ENCODE assay signal across 19 cellular contexts in genomic region chr2:26614205-26615128, GRCh38. TPM values are rescaled to one million over a fixed set of nuclear protein-coding genes. Genes with fewer than 3 reads are reported as not detected.
A peak's percentile ranks its signal among the peaks of the same experiment; 100 is the strongest.
DNase-seq lines count a peak whose midpoint lies in the region; ATAC-seq and TF ChIP-seq lines count a peak whose summit lies in the region.
"Had no signal": no experiment of that assay in that cellular context is flagged by ENCODE, and none has a peak within 500 bp of the region (broad histone marks: within the 10 kb centered on the region; RNA-seq: fewer than 3 reads in every experiment).

No MANE protein-coding gene starts in this region.

- ATAC-seq in SK-N-SH treated with all-trans-retinoic acid at 6 μM for 48 hours, result no peak
- ATAC-seq in lower lobe of right lung, result peak; percentile 26 to 31
- ATAC-seq in thoracic aorta (ENCODE audit: insufficient number of reproducible peaks, low FRiP score, low read depth), result no peak
- ATAC-seq in HG02798 (IDR thresholded peaks at IDR 0.05; ENCODE audit: poor library complexity, unreplicated experiment), result no peak
- ATAC-seq: activated T-cell treated with anti-CD3 and anti-CD28 coated beads, Interleukin-2, amount 50 U/mL, for 72 hours; T-cell had no signal

- H3K27me3 ChIP-seq in SK-N-SH (ENCODE audit: insufficient read depth) (peaks cover 58% of the 10 kb centered on the region), lower lobe of right lung (ENCODE audit: low read depth) (peaks cover 6% of the 10 kb centered on the region), thoracic aorta (replicated peaks; ENCODE audit: insufficient read depth) (no peaks in the 10 kb centered on the region), dorsolateral prefrontal cortex (peaks cover 0 to 9% (median 0%) of the 10 kb centered on the region in 45 donors)
- H3K27me3 ChIP-seq: adrenal gland had no signal

- peak overlapping the region; percentile 27 for H3K27ac Mint-ChIP-seq in chondrocyte (ENCODE audit: unreplicated experiment)
- no peak overlapping the region for H3K27ac Mint-ChIP-seq in activated naive CD4-positive, alpha-beta T cell treated with anti-CD3 and anti-CD28 coated beads for 36 hours
- H3K27ac Mint-ChIP-seq: activated T-cell treated with anti-CD3 and anti-CD28 coated beads, Interleukin-2, amount 50 U/mL, for 72 hours; T-cell had no signal

- no peaks in the 10 kb centered on the region for H3F3A ChIP-seq in SK-N-SH (replicated peaks; ENCODE audit: insufficient read depth)

- H3K4me2 ChIP-seq in SK-N-SH, result no peak overlapping the region

- H3K79me2 ChIP-seq in SK-N-SH (ENCODE audit: insufficient read depth), result no peaks in the 10 kb centered on the region

- POLR2A ChIA-PET in SK-N-SH (lab: Yijun Ruan, JAX), result no interaction called here

- peaks cover 29% of the 10 kb centered on the region for H3K27me3 Mint-ChIP-seq in chondrocyte (ENCODE audit: low read depth)
- H3K27me3 Mint-ChIP-seq in activated naive CD4-positive, alpha-beta T cell treated with anti-CD3 and anti-CD28 coated beads for 36 hours (ENCODE audit: low read depth), result peaks cover 8% of the 10 kb centered on the region

- H3K9me2 ChIP-seq in SK-N-SH, result no peaks in the 10 kb centered on the region

- no peak for TF ChIP-seq CTCF in SK-N-SH (IDR thresholded peaks at IDR 0.05)
- no peak for TF ChIP-seq CTCF in chondrocyte (IDR thresholded peaks at IDR 0.05)
- TF ChIP-seq CTCF in lower lobe of right lung (IDR thresholded peaks at IDR 0.05), result no peak
- no peak for TF ChIP-seq CTCF in thoracic aorta (IDR thresholded peaks at IDR 0.05)
- TF ChIP-seq CTCF in dorsolateral prefrontal cortex (IDR thresholded peaks at IDR 0.05 in 54 of 56, conservative IDR thresholded peaks at IDR 0.05 in 2 of 56; ENCODE audit: low read depth in 1 of 56, partially characterized antibody in 56 of 56), result no peak

- H3K9me3 ChIP-seq in SK-N-SH (no peaks in the 10 kb centered on the region), lower lobe of right lung (no peaks in the 10 kb centered on the region), thoracic aorta (no peaks in the 10 kb centered on the region)
- H3K9me3 ChIP-seq: adrenal gland had no signal

- no peaks in the 10 kb centered on the region for H3K9me3 Mint-ChIP-seq in chondrocyte (ENCODE audit: low read depth)
- no peaks in the 10 kb centered on the region for H3K9me3 Mint-ChIP-seq in activated naive CD4-positive, alpha-beta T cell treated with anti-CD3 and anti-CD28 coated beads for 36 hours
- H3K9me3 Mint-ChIP-seq: activated T-cell treated with anti-CD3 and anti-CD28 coated beads, Interleukin-2, amount 50 U/mL, for 72 hours; neural crest cell; T-cell had no signal

- no peaks in the 10 kb centered on the region for H3K36me3 Mint-ChIP-seq in chondrocyte (ENCODE audit: low read depth)
- H3K36me3 Mint-ChIP-seq in activated naive CD4-positive, alpha-beta T cell treated with anti-CD3 and anti-CD28 coated beads for 36 hours (ENCODE audit: low read depth), result no peaks in the 10 kb centered on the region
- H3K36me3 Mint-ChIP-seq: T-cell had no signal

- no peaks in the 10 kb centered on the region for H4K20me1 ChIP-seq in SK-N-SH (ENCODE audit: insufficient read depth)

- H3K36me3 ChIP-seq in SK-N-SH (replicated peaks in 1 of 2; ENCODE audit: control insufficient read depth in 1 of 2, insufficient read depth in 2 of 2, low read length in 1 of 2) (no peaks in the 10 kb centered on the region), lower lobe of right lung (no peaks in the 10 kb centered on the region), thoracic aorta (no peaks in the 10 kb centered on the region)
- H3K36me3 ChIP-seq: adrenal gland had no signal

- H3K4me3 Mint-ChIP-seq in chondrocyte (ENCODE audit: unreplicated experiment), result no peak overlapping the region
- no peak overlapping the region for H3K4me3 Mint-ChIP-seq in activated naive CD4-positive, alpha-beta T cell treated with anti-CD3 and anti-CD28 coated beads for 36 hours
- H3K4me3 Mint-ChIP-seq: activated T-cell treated with anti-CD3 and anti-CD28 coated beads, Interleukin-2, amount 50 U/mL, for 72 hours; neural crest cell; T-cell had no signal

- H3K4me1 Mint-ChIP-seq in chondrocyte (ENCODE audit: low read depth), result peaks cover 35% of the 10 kb centered on the region
- H3K4me1 Mint-ChIP-seq in activated naive CD4-positive, alpha-beta T cell treated with anti-CD3 and anti-CD28 coated beads for 36 hours (ENCODE audit: low read depth), result peaks cover 15% of the 10 kb centered on the region

- CTCF ChIA-PET in SK-N-SH (lab: Yijun Ruan, JAX), result interaction anchor here (0.6 to 18.4 kb wide), 8 partner anchors 9 to 226 kb away, joined by 3 to 944 read pairs (median 5); partner anchors contain the start of gene CIB4
- CTCF ChIA-PET in activated naive CD4-positive, alpha-beta T cell treated with anti-CD3 and anti-CD28 coated beads for 36 hours (lab: Charles Lee), result interaction anchor here (0.8 to 2.4 kb wide), 2 partner anchors 8 to 131 kb away, joined by 5 to 12 read pairs; no protein-coding TSS in a partner anchor

- 74% methylated on average over 18 of the region's 18 CpGs for WGBS in SK-N-SH (ENCODE audit: low lambda C conversion rate)

- H3K27ac ChIP-seq in SK-N-SH (ENCODE audit: low read depth in 2 of 2, low read length in 1 of 2) (no peak overlapping the region), lower lobe of right lung (peak overlapping the region; percentile 63), thoracic aorta (peak overlapping the region; percentile 34 to 73), dorsolateral prefrontal cortex (no peak overlapping the region)
- H3K27ac ChIP-seq: HL-60 had no signal

- peaks cover 0 to 40% of the 10 kb centered on the region in 2 experiments; a peak in 1 of 4 replicates for H3K4me1 ChIP-seq in SK-N-SH (ENCODE audit: control insufficient read depth in 1 of 2, insufficient read depth in 2 of 2, low read depth in 1 of 2, low read length in 1 of 2)
- peaks cover 56% of the 10 kb centered on the region for H3K4me1 ChIP-seq in lower lobe of right lung
- H3K4me1 ChIP-seq in thoracic aorta (ENCODE audit: control insufficient read depth in 1 of 2, low read depth in 2 of 2), result peaks cover 24 to 43% of the 10 kb centered on the region in 2 donors

- no peak overlapping the region for H2AFZ ChIP-seq in SK-N-SH (ENCODE audit: low read depth)

- no peak for TF ChIP-seq RAD21 in SK-N-SH (IDR thresholded peaks at IDR 0.05; ENCODE audit: low read length)

- no peak overlapping the region for H3K9ac ChIP-seq in SK-N-SH

- TF ChIP-seq EP300 in SK-N-SH (IDR thresholded peaks at IDR 0.05; ENCODE audit: borderline replicate concordance in 1 of 2, low read depth in 1 of 2, low read length in 1 of 2), result no peak

- DNase-seq in SK-N-SH (peak; percentile 15), chondrocyte (ENCODE audit: low spot score) (no peak), lower lobe of right lung (peak; percentile 50), thoracic aorta (ENCODE audit: low spot score) (no peak), dorsolateral prefrontal cortex (no peak)
- no peak for DNase-seq in activated naive CD4-positive, alpha-beta T cell treated with anti-CD3 and anti-CD28 coated beads for 36 hours
- DNase-seq: activated CD4-positive, alpha-beta T cell treated with anti-CD3 and anti-CD28 coated beads for 1 hour; activated T-cell treated with anti-CD3 and anti-CD28 coated beads, Interleukin-2, amount 50 U/mL, for 72 hours; NCI-H2029 treated with DMSO at 0.1 percent for 48 hours; T-cell had no signal

- no peak overlapping the region for H3K4me3 ChIP-seq in SK-N-SH (ENCODE audit: low read depth in 2 of 2, low read length in 1 of 2)
- no peak overlapping the region for H3K4me3 ChIP-seq in lower lobe of right lung
- H3K4me3 ChIP-seq in thoracic aorta, result no peak overlapping the region
- H3K4me3 ChIP-seq in dorsolateral prefrontal cortex, result no peak overlapping the region
- H3K4me3 ChIP-seq: adrenal gland had no signal

- intact Hi-C loops in lower lobe of right lung (cut with DNase I), result no loop called here
- intact Hi-C loops in activated naive CD4-positive, alpha-beta T cell treated with anti-CD3 and anti-CD28 coated beads for 36 hours (cut with micrococcal nuclease), result no loop called here
- intact Hi-C loops in dorsolateral prefrontal cortex (cut with DNase I), result no loop called here

TF ChIP-seq in SK-N-SH, 30 proteins besides CTCF, POLR2A, EP300 and RAD21 (continues in another document):
- TF ChIP-seq TCF12 (IDR thresholded peaks at IDR 0.05) (no peak), YY1 (IDR thresholded peaks at IDR 0.05; ENCODE audit: low read depth) (no peak), TAF1 (IDR thresholded peaks at IDR 0.05; ENCODE audit: borderline replicate concordance, low read depth, low read length) (no peak)

TF ChIP-seq in SK-N-SH treated with all-trans-retinoic acid at 6 μM for 48 hours, 23 proteins besides CTCF, POLR2A, EP300 and RAD21 (continues in another document):
- TF ChIP-seq ZNF70 (CRISPR knock-in tag; IDR thresholded peaks at IDR 0.05) (no peak), GLIS3 (CRISPR knock-in tag; IDR thresholded peaks at IDR 0.05) (no peak), OSR1 (CRISPR knock-in tag; IDR thresholded peaks at IDR 0.05) (no peak), CSDC2 (CRISPR knock-in tag; IDR thresholded peaks at IDR 0.05) (no peak), ZFP3 (CRISPR knock-in tag; IDR thresholded peaks at IDR 0.05) (no peak), TOX (CRISPR knock-in tag; IDR thresholded peaks at IDR 0.05; ENCODE audit: borderline replicate concordance) (no peak), SNAI2 (CRISPR knock-in tag; IDR thresholded peaks at IDR 0.05) (no peak), PPARA (CRISPR knock-in tag; IDR thresholded peaks at IDR 0.05; ENCODE audit: borderline replicate concordance) (no peak)

RNA-seq across cellular contexts. Expression of gene CIB4, which starts 26.7 kb away (rescaled TPM):
- polyA plus RNA-seq in SK-N-SH (2012; rRNA removed), result not detected in 2 replicates
- not detected in 2 replicates for polyA plus RNA-seq in SK-N-SH (2012; cell fraction: cytosol; rRNA removed)
- polyA plus RNA-seq in SK-N-SH (2012; cell fraction: nucleus; rRNA removed), result not detected in 2 replicates
- total RNA-seq in chondrocyte (not detected in 3 replicates), lower lobe of right lung (not detected), thoracic aorta (not detected), dorsolateral prefrontal cortex (1 to 10 TPM in 7 of 120 experiments, under 1 TPM in 5, not detected in 108; 0.69 to 1.9 (median 1.1) TPM)
- not detected for total RNA-seq in activated naive CD4-positive, alpha-beta T cell treated with anti-CD3 and anti-CD28 coated beads for 36 hours
- total RNA-seq: activated T-cell treated with anti-CD3 and anti-CD28 coated beads, Interleukin-2, amount 50 U/mL, for 72 hours; epithelial cell of proximal tubule; LHCN-M2; lower leg skin; neural crest cell; T-cell had no signal
- polyA plus RNA-seq: AG04450 had no signal

Comparison
In these comparisons a context has a peak if more than half of its experiments do, and no peak if none do; other contexts are left out.
1. DNase-seq: peak in SK-N-SH (single experiment) and lower lobe of right lung (single experiment); none in chondrocyte (single experiment), thoracic aorta (single experiment), activated naive CD4-positive, alpha-beta T cell treated with anti-CD3 and anti-CD28 coated beads for 36 hours (single experiment) and dorsolateral prefrontal cortex (0 of 10).
2. H3K27ac ChIP-seq: peak in lower lobe of right lung (single experiment) and thoracic aorta (2 of 2); none in SK-N-SH (0 of 2) and dorsolateral prefrontal cortex (0 of 59).
3. ATAC-seq: peak in lower lobe of right lung (2 of 2); none in SK-N-SH treated with all-trans-retinoic acid at 6 μM for 48 hours (single experiment), thoracic aorta (single experiment) and HG02798 (single experiment).